ENCODE assay signal across 8 cellular contexts in genomic region chr7:106346678-106347217, GRCh38.
DNase-seq lines count a peak whose midpoint lies in the region; ATAC-seq lines count a peak whose summit lies in the region.

No MANE protein-coding gene starts in this region.

- POLR2A ChIA-PET in activated naive CD8-positive, alpha-beta T cell treated with anti-CD3 and anti-CD28 coated beads, Interleukin-2, amount 10 ng/mL, durations not matched to agents 7 days and 5 days (lab: Charles Lee), result interaction anchor here (1.9 kb wide), 1 partner anchor 62 kb away, joined by 7 read pairs; the partner anchor contains the start of gene NAMPT

- H3K27ac Mint-ChIP-seq in activated CD8-positive, alpha-beta memory T cell treated with anti-CD3 and anti-CD28 coated beads, Interleukin-2, amount 10 ng/mL, durations not matched to agents 7 days and 5 days, result peak overlapping the region; percentile 99
- H3K27ac Mint-ChIP-seq in activated naive CD8-positive, alpha-beta T cell treated with anti-CD3 and anti-CD28 coated beads, Interleukin-2, amount 10 ng/mL, durations not matched to agents 7 days and 5 days, result peak overlapping the region; percentile 36

- H3K9me3 Mint-ChIP-seq in activated CD8-positive, alpha-beta memory T cell treated with anti-CD3 and anti-CD28 coated beads, Interleukin-2, amount 10 ng/mL, durations not matched to agents 7 days and 5 days (ENCODE audit: low read depth), result peaks cover 16% of the 10 kb centered on the region
- peaks cover 24% of the 10 kb centered on the region for H3K9me3 Mint-ChIP-seq in activated naive CD8-positive, alpha-beta T cell treated with anti-CD3 and anti-CD28 coated beads, Interleukin-2, amount 10 ng/mL, durations not matched to agents 7 days and 5 days

- peak; percentile 81 for DNase-seq in activated CD8-positive, alpha-beta memory T cell treated with anti-CD3 and anti-CD28 coated beads, Interleukin-2, amount 10 ng/mL, durations not matched to agents 7 days and 5 days
- no peak for DNase-seq in activated CD8-positive, alpha-beta memory T cell treated with anti-CD3 and anti-CD28 coated beads, Interleukin-2, amount 50 U/mL, for 48 hours
- DNase-seq in NOMO-1 (lab: John Stamatoyannopoulos, UW; ENCODE audit: unreplicated experiment in 2 of 2) (peak; percentile 61 to 84), myocyte (ENCODE audit: low read depth) (peak; percentile 57), DMS79 treated with DMSO at 0.1 percent for 48 hours (lab: John Stamatoyannopoulos, UW) (no peak), cerebellar nuclear complex (lab: John Stamatoyannopoulos, UW) (no peak)
- no peak for DNase-seq in activated naive CD8-positive, alpha-beta T cell treated with anti-CD3 and anti-CD28 coated beads, Interleukin-2, amount 10 ng/mL, durations not matched to agents 7 days and 5 days

- H3K27me3 Mint-ChIP-seq in activated CD8-positive, alpha-beta memory T cell treated with anti-CD3 and anti-CD28 coated beads, Interleukin-2, amount 10 ng/mL, durations not matched to agents 7 days and 5 days, result no peaks in the 10 kb centered on the region
- H3K27me3 Mint-ChIP-seq in activated naive CD8-positive, alpha-beta T cell treated with anti-CD3 and anti-CD28 coated beads, Interleukin-2, amount 10 ng/mL, durations not matched to agents 7 days and 5 days, result peaks cover 3% of the 10 kb centered on the region

- peak overlapping the region; percentile 63 for H3K4me3 Mint-ChIP-seq in activated CD8-positive, alpha-beta memory T cell treated with anti-CD3 and anti-CD28 coated beads, Interleukin-2, amount 10 ng/mL, durations not matched to agents 7 days and 5 days
- H3K4me3 Mint-ChIP-seq in activated naive CD8-positive, alpha-beta T cell treated with anti-CD3 and anti-CD28 coated beads, Interleukin-2, amount 10 ng/mL, durations not matched to agents 7 days and 5 days, result no peak overlapping the region

- CTCF ChIA-PET in activated CD8-positive, alpha-beta memory T cell treated with anti-CD3 and anti-CD28 coated beads, Interleukin-2, amount 10 ng/mL, durations not matched to agents 7 days and 5 days (lab: Charles Lee), result interaction anchor here (1.0 to 3.4 kb wide), 5 partner anchors 20 to 170 kb away, joined by 3 to 18 read pairs (median 3); partner anchors contain the start of gene NAMPT

- peaks cover 56% of the 10 kb centered on the region for H3K36me3 Mint-ChIP-seq in activated CD8-positive, alpha-beta memory T cell treated with anti-CD3 and anti-CD28 coated beads, Interleukin-2, amount 10 ng/mL, durations not matched to agents 7 days and 5 days
- peaks cover 29% of the 10 kb centered on the region for H3K36me3 Mint-ChIP-seq in activated naive CD8-positive, alpha-beta T cell treated with anti-CD3 and anti-CD28 coated beads, Interleukin-2, amount 10 ng/mL, durations not matched to agents 7 days and 5 days

- ATAC-seq in activated CD8-positive, alpha-beta memory T cell treated with anti-CD3 and anti-CD28 coated beads, Interleukin-2, amount 10 ng/mL, durations not matched to agents 7 days and 5 days, result peak; percentile 85
- peak; percentile 94 for ATAC-seq in HG02798 (IDR thresholded peaks at IDR 0.05; ENCODE audit: poor library complexity, unreplicated experiment)
- ATAC-seq in activated naive CD8-positive, alpha-beta T cell treated with anti-CD3 and anti-CD28 coated beads, Interleukin-2, amount 10 ng/mL, durations not matched to agents 7 days and 5 days (ENCODE audit: low read depth), result peak; percentile 84

- peaks cover 44% of the 10 kb centered on the region for H3K4me1 Mint-ChIP-seq in activated CD8-positive, alpha-beta memory T cell treated with anti-CD3 and anti-CD28 coated beads, Interleukin-2, amount 10 ng/mL, durations not matched to agents 7 days and 5 days
- H3K4me1 Mint-ChIP-seq in activated naive CD8-positive, alpha-beta T cell treated with anti-CD3 and anti-CD28 coated beads, Interleukin-2, amount 10 ng/mL, durations not matched to agents 7 days and 5 days, result peaks cover 30% of the 10 kb centered on the region

Comparison
In these comparisons a context has a peak if more than half of its experiments do, and no peak if none do; other contexts are left out.
1. DNase-seq: peak in activated CD8-positive, alpha-beta memory T cell treated with anti-CD3 and anti-CD28 coated beads, Interleukin-2, amount 10 ng/mL, durations not matched to agents 7 days and 5 days (single experiment), NOMO-1 (2 of 2) and myocyte (single experiment); none in activated CD8-positive, alpha-beta memory T cell treated with anti-CD3 and anti-CD28 coated beads, Interleukin-2, amount 50 U/mL, for 48 hours (single experiment), activated naive CD8-positive, alpha-beta T cell treated with anti-CD3 and anti-CD28 coated beads, Interleukin-2, amount 10 ng/mL, durations not matched to agents 7 days and 5 days (single experiment), DMS79 treated with DMSO at 0.1 percent for 48 hours (single experiment) and cerebellar nuclear complex (0 of 2).
2. Peak in every context shown above with its lines, with median percentiles within 50 percentile points of each other: ATAC-seq.